Comparison of ENCODE assay signal across 8 cellular contexts in genomic region chrX:133776072-133776471, GRCh38.
A peak's percentile ranks its signal among the peaks of the same experiment; 100 is the strongest.
DNase-seq lines count a peak whose midpoint lies in the region; ATAC-seq and TF ChIP-seq lines count a peak whose summit lies in the region.

No MANE protein-coding gene starts in this region.

- H3K9me3 ChIP-seq in Loucy (ENCODE audit: insufficient read depth, low read depth, low read length) (no peaks in the 10 kb centered on the region), right lobe of liver (no peaks in the 10 kb centered on the region)

- DNase-seq in DMS 273 treated with DMSO at 0.1 percent for 48 hours (lab: John Stamatoyannopoulos, UW) (peak; percentile 8), right lobe of liver (no peak), SKM-1 (lab: John Stamatoyannopoulos, UW; ENCODE audit: unreplicated experiment) (no peak)
- DNase-seq in activated naive CD4-positive, alpha-beta T cell treated with Interleukin-2 at 50 U/mL for 16 hours = peak; percentile 10

- intact Hi-C loops in right lobe of liver (cut with DNase I) = no loop called here

- WGBS in right lobe of liver (ENCODE audit: insufficient coverage, low coverage, low lambda C conversion rate, missing lambda C conversion rate) = 42% methylated on average over 7 of the region's 7 CpGs

- no peaks in the 10 kb centered on the region for H3K79me2 ChIP-seq in Loucy (ENCODE audit: insufficient read depth, low read length)

- ATAC-seq in right lobe of liver = no peak
- no peak for ATAC-seq in GM21576 (IDR thresholded peaks at IDR 0.05; ENCODE audit: unreplicated experiment)
- no peak for ATAC-seq in HG03378 (IDR thresholded peaks at IDR 0.05; ENCODE audit: unreplicated experiment)
- no peak for ATAC-seq in HG02885 (IDR thresholded peaks at IDR 0.05; ENCODE audit: poor library complexity, unreplicated experiment)

- TF ChIP-seq CTCF in Loucy (conservative IDR thresholded peaks at IDR 0.05; ENCODE audit: low read length) (peak; percentile 65), right lobe of liver (IDR thresholded peaks at IDR 0.05) (peak in 3 of 4 donors; percentile 34 to 49 (median 45))

- no peaks in the 10 kb centered on the region for H3F3A ChIP-seq in Loucy (ENCODE audit: low read depth)

- H3K27me3 ChIP-seq in Loucy (ENCODE audit: insufficient read depth, low read length, poor library complexity, severe bottlenecking) = no peaks in the 10 kb centered on the region
- no peaks in the 10 kb centered on the region for H3K27me3 ChIP-seq in right lobe of liver

- no peak overlapping the region for H3K4me2 ChIP-seq in Loucy (ENCODE audit: low read depth, low read length, poor library complexity, severe bottlenecking)

- no peaks in the 10 kb centered on the region for H4K20me1 ChIP-seq in Loucy (ENCODE audit: insufficient read depth, low read length, poor library complexity, severe bottlenecking)

- no peak overlapping the region for H3K4me3 ChIP-seq in Loucy (ENCODE audit: low read length, poor library complexity, severe bottlenecking)
- H3K4me3 ChIP-seq in right lobe of liver = no peak overlapping the region

- H3K9me2 ChIP-seq in Loucy (replicated peaks; ENCODE audit: low read depth, low read length) = no peaks in the 10 kb centered on the region

- no peaks in the 10 kb centered on the region for H3K4me1 ChIP-seq in Loucy (ENCODE audit: insufficient read depth, low read length, poor library complexity, severe bottlenecking)
- H3K4me1 ChIP-seq in right lobe of liver = no peaks in the 10 kb centered on the region

- no peak for TF ChIP-seq POLR2A in right lobe of liver (IDR thresholded peaks at IDR 0.05)

- H3K27ac ChIP-seq in right lobe of liver = no peak overlapping the region

- no peak overlapping the region for H2AFZ ChIP-seq in Loucy (ENCODE audit: low read length)

- no peak overlapping the region for H3K9ac ChIP-seq in Loucy (ENCODE audit: low read depth, low read length, poor library complexity, severe bottlenecking)

- H3K36me3 ChIP-seq in Loucy (ENCODE audit: insufficient read depth, low read length) (no peaks in the 10 kb centered on the region), right lobe of liver (no peaks in the 10 kb centered on the region)

Comparison
In these comparisons a context has a peak if more than half of its experiments do, and no peak if none do; other contexts are left out.
1. DNase-seq: peak in DMS 273 treated with DMSO at 0.1 percent for 48 hours (single experiment) and activated naive CD4-positive, alpha-beta T cell treated with Interleukin-2 at 50 U/mL for 16 hours (single experiment); none in right lobe of liver (0 of 3) and SKM-1 (single experiment).